In genomic region chr2:176188218-176188968, GRCh38 we compare ENCODE assay signal across 9 cellular contexts. TPM values are rescaled to one million over a fixed set of nuclear protein-coding genes. Genes with fewer than 3 reads are reported as not detected.
A peak's percentile ranks its signal among the peaks of the same experiment; 100 is the strongest.
DNase-seq lines count a peak whose midpoint lies in the region; ATAC-seq and FAIRE-seq lines count a peak whose summit lies in the region.
"Had no signal": no experiment of that assay in that cellular context is flagged by ENCODE, and none has a peak within 500 bp of the region (broad histone marks: within the 10 kb centered on the region; RNA-seq: fewer than 3 reads in every experiment).

Gene HOXD1, plus strand, starts transcription at chr2:176188668. Its CDS starts 134 bp downstream, at chr2:176188802.

- H3K9ac ChIP-seq in neuronal stem cell (ENCODE audit: low read depth, low read length, poor library complexity), result peak within 1 kb of the TSS; percentile 15

- no peak within 1 kb of the TSS for H4K8ac ChIP-seq in neuronal stem cell (ENCODE audit: low read depth, low read length)

- peaks cover 19% of the 10 kb centered on the region for H3K4me1 Mint-ChIP-seq in activated CD4-positive, alpha-beta memory T cell treated with anti-CD3 and anti-CD28 coated beads for 36 hours (ENCODE audit: low read depth)

- peak within 1 kb of the TSS; percentile 31 for H3K4me2 ChIP-seq in neuronal stem cell (ENCODE audit: insufficient read depth, low read length, poor library complexity, severe bottlenecking)

- H4K91ac ChIP-seq in neuronal stem cell (ENCODE audit: low read depth, low read length, poor library complexity), result no peak within 1 kb of the TSS

- CTCF ChIA-PET in activated CD4-positive, alpha-beta memory T cell treated with anti-CD3 and anti-CD28 coated beads for 36 hours (lab: Charles Lee), result no interaction called here

- H3K27me3 ChIP-seq in neuronal stem cell (ENCODE audit: control insufficient read depth in 3 of 3, insufficient read depth in 3 of 3, low read depth in 1 of 3, low read length in 3 of 3), result peaks cover 37 to 99% (median 83%) of the 10 kb centered on the region in 3 experiments

- intact Hi-C loops in activated CD4-positive, alpha-beta memory T cell treated with anti-CD3 and anti-CD28 coated beads for 36 hours (cut with micrococcal nuclease), result no loop called here

- ATAC-seq in GM18520 (IDR thresholded peaks at IDR 0.05; ENCODE audit: unreplicated experiment) (no peak), GM18519 (IDR thresholded peaks at IDR 0.05; ENCODE audit: low FRiP score, unreplicated experiment) (no peak)

- H3K36me3 ChIP-seq in neuronal stem cell (replicated peaks in 1 of 2; ENCODE audit: control insufficient read depth in 2 of 2, insufficient read depth in 2 of 2, low read length in 2 of 2), result no peaks in the 10 kb centered on the region

- peaks cover 0 to 3% of the 10 kb centered on the region in 2 donors for H3K9me3 ChIP-seq in neuronal stem cell (replicated peaks in 1 of 2; ENCODE audit: control insufficient read depth in 2 of 2, insufficient read depth in 1 of 2, low read depth in 1 of 2, low read length in 2 of 2)

- peaks cover 0 to 2% of the 10 kb centered on the region in 2 donors for H3K4me1 ChIP-seq in neuronal stem cell (ENCODE audit: control insufficient read depth in 2 of 2, insufficient read depth in 1 of 2, low read depth in 1 of 2, low read length in 2 of 2)

- H2BK15ac ChIP-seq in neuronal stem cell (ENCODE audit: low read length), result no peak within 1 kb of the TSS

- no peaks in the 10 kb centered on the region for H3K9me3 Mint-ChIP-seq in activated CD4-positive, alpha-beta memory T cell treated with anti-CD3 and anti-CD28 coated beads for 36 hours

- H3K18ac ChIP-seq in neuronal stem cell (ENCODE audit: low read length), result peak within 1 kb of the TSS; percentile 44

- H2AK5ac ChIP-seq in neuronal stem cell (ENCODE audit: low read depth, low read length), result no peak within 1 kb of the TSS

- H3K23ac ChIP-seq in neuronal stem cell (ENCODE audit: low read depth, low read length, poor library complexity), result peak within 1 kb of the TSS; percentile 61

- FAIRE-seq in frontal cortex (lab: Jason Lieb, UNC), result no peak

- peak within 1 kb of the TSS; percentile 84 for H2AFZ ChIP-seq in neuronal stem cell (ENCODE audit: low read length)

- POLR2A ChIA-PET in activated CD4-positive, alpha-beta memory T cell treated with anti-CD3 and anti-CD28 coated beads for 36 hours (lab: Charles Lee), result no interaction called here

- no peak within 1 kb of the TSS for H3K27ac Mint-ChIP-seq in activated CD4-positive, alpha-beta memory T cell treated with anti-CD3 and anti-CD28 coated beads for 36 hours

- no CpG with 5 or more reads among the region's 80 CpGs for WGBS in neuronal stem cell (ENCODE audit: extremely low coverage in 2 of 2, insufficient read length in 2 of 2, insufficient replicate concordance in 1 of 2), 2 donors

- H3K27me3 Mint-ChIP-seq in activated CD4-positive, alpha-beta memory T cell treated with anti-CD3 and anti-CD28 coated beads for 36 hours, result peaks cover 54% of the 10 kb centered on the region

- no peaks in the 10 kb centered on the region for H3K79me1 ChIP-seq in neuronal stem cell (ENCODE audit: low read depth, low read length)

- H2BK120ac ChIP-seq in neuronal stem cell (ENCODE audit: low read depth, low read length), result no peak within 1 kb of the TSS

- DNase-seq in GM03348 (ENCODE audit: low spot score), result peak; percentile 97
- peak; percentile 96 for DNase-seq in HuH-7.5 (ENCODE audit: low spot score)
- DNase-seq in activated CD4-positive, alpha-beta memory T cell treated with anti-CD3 and anti-CD28 coated beads for 36 hours, result no peak
- peak; percentile 65 to 87 for DNase-seq in frontal cortex (ENCODE audit: low spot score in 2 of 2)
- no peak for DNase-seq in neuronal stem cell (ENCODE audit: low spot score)
- no peak for DNase-seq in mucosa of gallbladder (ENCODE audit: low spot score)

- H3K4me3 Mint-ChIP-seq in activated CD4-positive, alpha-beta memory T cell treated with anti-CD3 and anti-CD28 coated beads for 36 hours, result peak within 1 kb of the TSS; percentile 75

- no peaks in the 10 kb centered on the region for H3K36me3 Mint-ChIP-seq in activated CD4-positive, alpha-beta memory T cell treated with anti-CD3 and anti-CD28 coated beads for 36 hours

- H3K4me3 ChIP-seq in neuronal stem cell (ENCODE audit: low read length in 2 of 2), result peak within 1 kb of the TSS in 1 of 2 donors; percentile 25

- peak within 1 kb of the TSS; percentile 40 for H3K14ac ChIP-seq in neuronal stem cell (ENCODE audit: low read length)

- no peak within 1 kb of the TSS for H2BK5ac ChIP-seq in neuronal stem cell (ENCODE audit: low read length)

- H2BK12ac ChIP-seq in neuronal stem cell (ENCODE audit: low read length), result no peak within 1 kb of the TSS

- no peak within 1 kb of the TSS for H3K27ac ChIP-seq in neuronal stem cell (replicated peaks; ENCODE audit: low read length)

- no peak within 1 kb of the TSS for H3K4ac ChIP-seq in neuronal stem cell (ENCODE audit: low read length)

RNA-seq across cellular contexts. Expression of gene HOXD1, which starts in this region (rescaled TPM):
- total RNA-seq in activated CD4-positive, alpha-beta memory T cell treated with anti-CD3 and anti-CD28 coated beads for 36 hours, result not detected
- total RNA-seq in frontal cortex, result not detected
- not detected for polyA plus RNA-seq in neuronal stem cell (2013, experiment 1 of 2)
- polyA plus RNA-seq in neuronal stem cell (2013, experiment 2 of 2), result not detected
- 0.40 TPM for total RNA-seq in mucosa of gallbladder
- total RNA-seq: temporal lobe had no signal

Comparison
In these comparisons a context has a peak if more than half of its experiments do, and no peak if none do; other contexts are left out.
1. Peak in DNase-seq in frontal cortex; RNA of the gene not detected or under 1 TPM.
2. DNase-seq: peak in GM03348 (single experiment) and HuH-7.5 (single experiment); none in activated CD4-positive, alpha-beta memory T cell treated with anti-CD3 and anti-CD28 coated beads for 36 hours (single experiment), neuronal stem cell (single experiment) and mucosa of gallbladder (single experiment).